Comparison of ENCODE assay signal across 16 cellular contexts in genomic region chr1:118504231-118504644, GRCh38.
DNase-seq lines count a peak whose midpoint lies in the region; ATAC-seq and TF ChIP-seq lines count a peak whose summit lies in the region.
"Had no signal": no experiment of that assay in that cellular context is flagged by ENCODE, and none has a peak within 500 bp of the region (broad histone marks: within the 10 kb centered on the region; RNA-seq: fewer than 3 reads in every experiment).

No MANE protein-coding gene starts in this region.

- intact Hi-C loops in A673 (cut with micrococcal nuclease; ENCODE audit: unreplicated experiment): no loop called here

- no peak overlapping the region for H3K27ac Mint-ChIP-seq in chondrocyte (ENCODE audit: unreplicated experiment)
- H3K27ac Mint-ChIP-seq: activated CD8-positive, alpha-beta T cell treated with anti-CD3 and anti-CD28 coated beads, Interleukin-2, amount 10 ng/mL, durations not matched to agents 7 days and 5 days; activated T-helper 2 cell treated with anti-CD3 and anti-CD28 coated beads, Interferon-gamma antibody, Interleukin-2, Interleukin-4, amounts not matched to agents 10 μg/mL and 5 μg/mL and 100 μg/mL, durations not matched to agents 14 hours and 24 hours and 36 hours had no signal

- H3K4me1 ChIP-seq in A673 (ENCODE audit: insufficient read depth, low read length, poor library complexity, severe bottlenecking) (peaks cover 8% of the 10 kb centered on the region), SJCRH30 (peaks cover 36% of the 10 kb centered on the region), mesodermal cell (ENCODE audit: control insufficient read depth, insufficient read depth, low read length, poor library complexity, severe bottlenecking) (peaks cover 4% of the 10 kb centered on the region)
- H3K4me1 ChIP-seq: colonic mucosa, uterus had no signal

- no peak overlapping the region for H3K4me3 ChIP-seq in A673 (ENCODE audit: low read depth, low read length, poor library complexity, severe bottlenecking)
- no peak overlapping the region for H3K4me3 ChIP-seq in SJCRH30
- H3K4me3 ChIP-seq in mesodermal cell (ENCODE audit: extremely low read depth, insufficient read depth, low read length, poor library complexity, severe bottlenecking): no peak overlapping the region
- H3K4me3 ChIP-seq: colonic mucosa, uterus had no signal

- H3K4me1 Mint-ChIP-seq in chondrocyte (ENCODE audit: low read depth): peaks cover 8% of the 10 kb centered on the region

- no peak overlapping the region for H3K4me3 Mint-ChIP-seq in chondrocyte (ENCODE audit: unreplicated experiment)
- H3K4me3 Mint-ChIP-seq: activated CD8-positive, alpha-beta T cell treated with anti-CD3 and anti-CD28 coated beads, Interleukin-2, amount 10 ng/mL, durations not matched to agents 7 days and 5 days had no signal

- TF ChIP-seq CTCF in A673 (conservative IDR thresholded peaks at IDR 0.05; ENCODE audit: low read depth, low read length): no peak
- TF ChIP-seq CTCF in chondrocyte (IDR thresholded peaks at IDR 0.05): no peak

- H3K36me3 ChIP-seq in A673 (ENCODE audit: insufficient read depth, low read length, poor library complexity, severe bottlenecking): no peaks in the 10 kb centered on the region
- no peaks in the 10 kb centered on the region for H3K36me3 ChIP-seq in SJCRH30
- H3K36me3 ChIP-seq in mesodermal cell (ENCODE audit: control insufficient read depth, insufficient read depth, low read length): no peaks in the 10 kb centered on the region
- H3K36me3 ChIP-seq: colonic mucosa, uterus had no signal

- H3K9me3 Mint-ChIP-seq in chondrocyte (ENCODE audit: low read depth): no peaks in the 10 kb centered on the region
- H3K9me3 Mint-ChIP-seq: activated T-helper 2 cell treated with anti-CD3 and anti-CD28 coated beads, Interferon-gamma antibody, Interleukin-2, Interleukin-4, amounts not matched to agents 10 μg/mL and 5 μg/mL and 100 μg/mL, durations not matched to agents 14 hours and 24 hours and 36 hours had no signal

- H3K9me3 ChIP-seq in A673 (ENCODE audit: low read depth, low read length, poor library complexity, severe bottlenecking) (no peaks in the 10 kb centered on the region), SJCRH30 (replicated peaks) (no peaks in the 10 kb centered on the region), mesodermal cell (ENCODE audit: control insufficient read depth, low read length) (no peaks in the 10 kb centered on the region)
- H3K9me3 ChIP-seq: colonic mucosa, uterus had no signal

- 10 to 17% methylated on average over 1 to 2 of the region's 2 CpGs for WGBS in mesodermal cell (ENCODE audit: insufficient coverage in 2 of 2), 2 experiments

- H3K36me3 Mint-ChIP-seq in chondrocyte (ENCODE audit: low read depth): no peaks in the 10 kb centered on the region

- no peaks in the 10 kb centered on the region for H3K27me3 Mint-ChIP-seq in chondrocyte (ENCODE audit: low read depth)

- ATAC-seq in GM18511 (IDR thresholded peaks at IDR 0.05; ENCODE audit: unreplicated experiment): no peak
- no peak for ATAC-seq in HG02678 (IDR thresholded peaks at IDR 0.05; ENCODE audit: unreplicated experiment)
- ATAC-seq: activated CD8-positive, alpha-beta T cell treated with anti-CD3 and anti-CD28 coated beads, Interleukin-2, amount 10 ng/mL, durations not matched to agents 7 days and 5 days; HCT116; stimulated activated naive CD8-positive, alpha-beta T cell treated with anti-CD3 and anti-CD28 coated beads, Interleukin-15, Interleukin-2, amounts not matched to agents 100 U/mL and 50 U/mL, for 24 hours had no signal

- CTCF ChIA-PET in A673 (lab: Charles Lee): no interaction called here

- TF ChIP-seq POLR2A in erythroblast (IDR thresholded peaks at IDR 0.05; ENCODE audit: low read length): no peak

- DNase-seq in A673 (ENCODE audit: low spot score): peak; percentile 43
- peak; percentile 16 to 30 for DNase-seq in Kasumi-1 (lab: John Stamatoyannopoulos, UW)
- peak; percentile 88 to 95 for DNase-seq in SJCRH30
- DNase-seq in chondrocyte (ENCODE audit: low spot score): no peak
- no peak for DNase-seq in erythroblast (lab: John Stamatoyannopoulos, UW)
- DNase-seq: activated CD8-positive, alpha-beta T cell treated with anti-CD3 and anti-CD28 coated beads, Interleukin-2, amount 10 ng/mL, durations not matched to agents 7 days and 5 days; colonic mucosa; KG1; NCI-H1694; stimulated activated naive CD8-positive, alpha-beta T cell treated with anti-CD3 and anti-CD28 coated beads, Interleukin-15, Interleukin-2, amounts not matched to agents 100 U/mL and 50 U/mL, for 24 hours; uterus had no signal

- no TSS peak for BruUV-seq in A673 (replicated peaks; lab: Mats Ljungman, UMichigan)

- no peaks in the 10 kb centered on the region for H3K27me3 ChIP-seq in A673 (replicated peaks; ENCODE audit: insufficient read depth, low read depth, low read length, poor library complexity)
- no peaks in the 10 kb centered on the region for H3K27me3 ChIP-seq in SJCRH30
- H3K27me3 ChIP-seq: colonic mucosa, uterus had no signal

- POLR2A ChIA-PET in A673 (lab: Charles Lee; ENCODE audit: low non-redundant PET): interaction anchor here (0.6 kb wide), 1 partner anchor 62 kb away, joined by 3 read pairs; no protein-coding TSS in a partner anchor

- no peak overlapping the region for H3K27ac ChIP-seq in A673 (ENCODE audit: low read depth, low read length, poor library complexity, severe bottlenecking)
- H3K27ac ChIP-seq in SJCRH30: peak overlapping the region; percentile 52
- peak overlapping the region; percentile 55 for H3K27ac ChIP-seq in mesodermal cell (ENCODE audit: low read depth, low read length, severe bottlenecking)
- H3K27ac ChIP-seq: colonic mucosa, uterus had no signal

Comparison
In these comparisons a context has a peak if more than half of its experiments do, and no peak if none do; other contexts are left out.
1. DNase-seq: peak in A673 (single experiment), Kasumi-1 (2 of 2) and SJCRH30 (2 of 2); none in chondrocyte (single experiment) and erythroblast (0 of 2).